In the genomic region with DNA sequence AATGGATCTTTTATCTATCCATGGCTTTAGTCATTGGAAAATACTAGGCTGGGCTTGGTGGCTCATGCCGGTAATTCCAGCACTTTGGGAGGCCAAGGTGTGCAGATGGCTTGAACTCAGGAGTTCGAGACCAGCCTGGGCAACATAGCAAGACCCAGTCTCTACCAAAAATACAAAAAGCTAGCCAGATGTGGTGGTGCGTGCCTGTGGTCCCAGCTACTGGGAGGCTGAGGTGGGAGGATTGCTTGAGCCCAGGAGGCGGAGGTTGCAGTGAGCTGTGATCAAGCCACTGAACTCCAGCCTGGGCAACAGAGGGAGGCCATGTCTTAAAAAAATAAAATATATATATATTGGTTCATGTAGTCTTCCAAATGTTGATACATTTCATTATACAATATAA, we compare ENCODE assay signal across 6 cellular contexts. TPM values are rescaled to one million over a fixed set of nuclear protein-coding genes. Genes with fewer than 3 reads are reported as not detected.
"Had no signal": no experiment of that assay in that cellular context is flagged by ENCODE, and none has a peak within 500 bp of the region (broad histone marks: within the 10 kb centered on the region; RNA-seq: fewer than 3 reads in every experiment).

No MANE protein-coding gene starts in this region.

RNA-seq across cellular contexts. Expression of a gene that starts 7.9 kb away (rescaled TPM):
- total RNA-seq: SJCRH30 had no signal

RNA-seq across cellular contexts. Expression of a gene that starts 29.1 kb away (rescaled TPM):
- total RNA-seq: SJCRH30 had no signal

RNA-seq across cellular contexts. Expression of a gene that starts 37.5 kb away (rescaled TPM):
- total RNA-seq: HT1080, K562, M059J, PC-3, Right ventricle myocardium inferior, SJCRH30 had no signal
